In genomic region chr6:158312165-158312564, GRCh38 we compare ENCODE assay signal across 9 cellular contexts. TPM values are rescaled to one million over a fixed set of nuclear protein-coding genes. Genes with fewer than 3 reads are reported as not detected.
DNase-seq lines count a peak whose midpoint lies in the region; ATAC-seq and TF ChIP-seq lines count a peak whose summit lies in the region.
"Had no signal": no experiment of that assay in that cellular context is flagged by ENCODE, and none has a peak within 500 bp of the region (broad histone marks: within the 10 kb centered on the region; RNA-seq: fewer than 3 reads in every experiment).

Gene TULP4, plus strand, starts transcription at chr6:158312465. Its CDS starts 1,552 bp downstream, at chr6:158314017.

- H3K27me3 ChIP-seq in dorsolateral prefrontal cortex (no peaks in the 10 kb centered on the region), uterus (no peaks in the 10 kb centered on the region)

- intact Hi-C loops in dorsolateral prefrontal cortex (cut with DNase I) (no loop called here), mucosa of descending colon (cut with DNase I, micrococcal nuclease) (no loop called here), uterus (cut with DNase I; ENCODE audit: low total_unique reads) (no loop called here)

- peaks cover 28% of the 10 kb centered on the region for H3K36me3 Mint-ChIP-seq in activated CD8-positive, alpha-beta memory T cell treated with anti-CD3 and anti-CD28 coated beads, Interleukin-2, amount 10 ng/mL, durations not matched to agents 7 days and 5 days

- peaks cover 21% of the 10 kb centered on the region for H3K4me1 Mint-ChIP-seq in activated CD8-positive, alpha-beta memory T cell treated with anti-CD3 and anti-CD28 coated beads, Interleukin-2, amount 10 ng/mL, durations not matched to agents 7 days and 5 days

- no peaks in the 10 kb centered on the region for H3K4me1 ChIP-seq in mucosa of descending colon (ENCODE audit: low read depth)
- H3K4me1 ChIP-seq in uterus: no peaks in the 10 kb centered on the region

- no peak for ATAC-seq in activated CD8-positive, alpha-beta memory T cell treated with anti-CD3 and anti-CD28 coated beads, Interleukin-2, amount 10 ng/mL, durations not matched to agents 7 days and 5 days
- no peak for ATAC-seq in mucosa of descending colon
- ATAC-seq in GM18519 (IDR thresholded peaks at IDR 0.05; ENCODE audit: low FRiP score, unreplicated experiment): no peak

- CTCF ChIA-PET in activated CD8-positive, alpha-beta memory T cell treated with anti-CD3 and anti-CD28 coated beads, Interleukin-2, amount 10 ng/mL, durations not matched to agents 7 days and 5 days (lab: Charles Lee): interaction anchor here (1.1 kb wide), 1 partner anchor 27 kb away, joined by 3 read pairs; no protein-coding TSS in a partner anchor

- no peak within 1 kb of the TSS for H3K4me3 Mint-ChIP-seq in activated CD8-positive, alpha-beta memory T cell treated with anti-CD3 and anti-CD28 coated beads, Interleukin-2, amount 10 ng/mL, durations not matched to agents 7 days and 5 days

- H3K4me3 ChIP-seq in dorsolateral prefrontal cortex: peak within 1 kb of the TSS in 5 of 59 donors; percentile 0 to 14 (median 5)
- no peak within 1 kb of the TSS for H3K4me3 ChIP-seq in mucosa of descending colon
- no peak within 1 kb of the TSS for H3K4me3 ChIP-seq in uterus

- H3K27me3 Mint-ChIP-seq in activated CD8-positive, alpha-beta memory T cell treated with anti-CD3 and anti-CD28 coated beads, Interleukin-2, amount 10 ng/mL, durations not matched to agents 7 days and 5 days: no peaks in the 10 kb centered on the region

- TF ChIP-seq CTCF in dorsolateral prefrontal cortex (IDR thresholded peaks at IDR 0.05 in 54 of 56, conservative IDR thresholded peaks at IDR 0.05 in 2 of 56; ENCODE audit: low read depth in 1 of 56, partially characterized antibody in 56 of 56) (no peak), mucosa of descending colon (IDR thresholded peaks at IDR 0.05) (no peak), uterus (IDR thresholded peaks at IDR 0.05) (no peak)

- DNase-seq in activated CD8-positive, alpha-beta memory T cell treated with anti-CD3 and anti-CD28 coated beads, Interleukin-2, amount 10 ng/mL, durations not matched to agents 7 days and 5 days: no peak
- no peak for DNase-seq in activated CD8-positive, alpha-beta memory T cell treated with anti-CD3 and anti-CD28 coated beads for 24 hours
- DNase-seq in dorsolateral prefrontal cortex: no peak
- DNase-seq in mucosa of descending colon: no peak
- no peak for DNase-seq in uterus
- no peak for DNase-seq in NCI-H2196 (lab: John Stamatoyannopoulos, UW; ENCODE audit: unreplicated experiment)
- DNase-seq in germinal center (ENCODE audit: low spot score): no peak
- DNase-seq: NK-92 treated with Interleukin-12 subunit alpha and Interleukin-12 subunit beta, amount 100 ng/mL, for 24 hours had no signal

- H3K27ac Mint-ChIP-seq in activated CD8-positive, alpha-beta memory T cell treated with anti-CD3 and anti-CD28 coated beads, Interleukin-2, amount 10 ng/mL, durations not matched to agents 7 days and 5 days: no peak within 1 kb of the TSS

- no peak for TF ChIP-seq POLR2A in uterus (IDR thresholded peaks at IDR 0.05)

- peak within 1 kb of the TSS in 55 of 59 donors; percentile 16 to 87 (median 68) for H3K27ac ChIP-seq in dorsolateral prefrontal cortex
- peak within 1 kb of the TSS in 1 of 2 donors; percentile 17 for H3K27ac ChIP-seq in uterus

- no peaks in the 10 kb centered on the region for H3K9me3 Mint-ChIP-seq in activated CD8-positive, alpha-beta memory T cell treated with anti-CD3 and anti-CD28 coated beads, Interleukin-2, amount 10 ng/mL, durations not matched to agents 7 days and 5 days (ENCODE audit: low read depth)

- no peaks in the 10 kb centered on the region for H3K36me3 ChIP-seq in mucosa of descending colon (ENCODE audit: low read depth)
- no peaks in the 10 kb centered on the region for H3K36me3 ChIP-seq in uterus

- peaks cover 4% of the 10 kb centered on the region for H3K9me3 ChIP-seq in mucosa of descending colon
- no peaks in the 10 kb centered on the region for H3K9me3 ChIP-seq in uterus

RNA-seq across cellular contexts. Expression of gene TULP4, which starts in this region (rescaled TPM):
- 10 to 100 TPM; 28.4 to 30.5 TPM for total RNA-seq in activated CD8-positive, alpha-beta memory T cell treated with anti-CD3 and anti-CD28 coated beads, Interleukin-2, amount 10 ng/mL, durations not matched to agents 7 days and 5 days
- total RNA-seq in dorsolateral prefrontal cortex: 100 to 1,000 TPM; 218 to 427 (median 308) TPM
- 100 to 1,000 TPM in 1 of 3 donors, 10 to 100 TPM in 2; 70.4 to 122 (median 83.6) TPM for total RNA-seq in mucosa of descending colon
- 100 to 1,000 TPM in 3 of 4 donors, 10 to 100 TPM in 1; 77.4 to 364 (median 129) TPM for total RNA-seq in uterus
